14 cellular contexts compared by ENCODE assay signal in genomic region chr14:24053548-24054323, GRCh38. TPM values are rescaled to one million over a fixed set of nuclear protein-coding genes. Genes with fewer than 3 reads are reported as not detected.
A peak's percentile ranks its signal among the peaks of the same experiment; 100 is the strongest.
DNase-seq lines count a peak whose midpoint lies in the region; ATAC-seq, FAIRE-seq and TF ChIP-seq lines count a peak whose summit lies in the region.
"Had no signal": no experiment of that assay in that cellular context is flagged by ENCODE, and none has a peak within 500 bp of the region (broad histone marks: within the 10 kb centered on the region; RNA-seq: fewer than 3 reads in every experiment).

No MANE protein-coding gene starts in this region.

- WGBS in sigmoid colon, 2 donors, result 85 to 90% methylated on average over 10 of the region's 10 CpGs

- no peaks in the 10 kb centered on the region for H3K36me3 ChIP-seq in sigmoid colon
- H3K36me3 ChIP-seq: lower lobe of right lung, pancreas, transverse colon had no signal

- H3K27ac ChIP-seq in sigmoid colon, result no peak overlapping the region
- H3K27ac ChIP-seq: lower lobe of right lung, pancreas, transverse colon had no signal

- peaks cover 29% of the 10 kb centered on the region for H3K27me3 Mint-ChIP-seq in activated CD8-positive, alpha-beta memory T cell treated with anti-CD3 and anti-CD28 coated beads, Interleukin-2, amount 10 ng/mL, durations not matched to agents 7 days and 5 days
- peaks cover 43% of the 10 kb centered on the region for H3K27me3 Mint-ChIP-seq in T-helper 17 cell

- no peak for TF ChIP-seq CTCF in sigmoid colon (IDR thresholded peaks at IDR 0.05)

- peaks cover 0 to 20% (median 13%) of the 10 kb centered on the region in 4 donors for H3K4me1 ChIP-seq in sigmoid colon

- no peak overlapping the region for H3K27ac Mint-ChIP-seq in activated CD8-positive, alpha-beta memory T cell treated with anti-CD3 and anti-CD28 coated beads, Interleukin-2, amount 10 ng/mL, durations not matched to agents 7 days and 5 days
- no peak overlapping the region for H3K27ac Mint-ChIP-seq in T-helper 17 cell

- no peak overlapping the region for H3K4me3 ChIP-seq in sigmoid colon
- H3K4me3 ChIP-seq: lower lobe of right lung, pancreas, transverse colon had no signal

- intact Hi-C loops in sigmoid colon (cut with DNase I), result loop anchor here (2.0 kb wide), 1 partner anchor 39 kb away; no protein-coding TSS in a partner anchor

- no peaks in the 10 kb centered on the region for H3K27me3 ChIP-seq in sigmoid colon
- H3K27me3 ChIP-seq: pancreas, transverse colon had no signal

- no peak overlapping the region for H3K4me3 Mint-ChIP-seq in activated CD8-positive, alpha-beta memory T cell treated with anti-CD3 and anti-CD28 coated beads, Interleukin-2, amount 10 ng/mL, durations not matched to agents 7 days and 5 days
- peak overlapping the region; percentile 88 for H3K4me3 Mint-ChIP-seq in T-helper 17 cell

- no peak for FAIRE-seq in RCC 7860 (lab: Jason Lieb, UNC)
- FAIRE-seq: pancreas had no signal

- no peaks in the 10 kb centered on the region for H3K9me3 Mint-ChIP-seq in activated CD8-positive, alpha-beta memory T cell treated with anti-CD3 and anti-CD28 coated beads, Interleukin-2, amount 10 ng/mL, durations not matched to agents 7 days and 5 days (ENCODE audit: low read depth)

- no peaks in the 10 kb centered on the region for H3K36me3 Mint-ChIP-seq in activated CD8-positive, alpha-beta memory T cell treated with anti-CD3 and anti-CD28 coated beads, Interleukin-2, amount 10 ng/mL, durations not matched to agents 7 days and 5 days
- H3K36me3 Mint-ChIP-seq in T-helper 17 cell (ENCODE audit: low read depth), result peaks cover 4% of the 10 kb centered on the region

- CTCF ChIA-PET in activated CD8-positive, alpha-beta memory T cell treated with anti-CD3 and anti-CD28 coated beads, Interleukin-2, amount 10 ng/mL, durations not matched to agents 7 days and 5 days (lab: Charles Lee), result interaction anchor here (1.7 to 7.7 kb wide), 3 partner anchors 10 to 54 kb away, joined by 6 to 139 read pairs (median 21); partner anchors contain the start of gene PCK2

- H3K9me3 ChIP-seq in T-helper 17 cell (ENCODE audit: control insufficient read depth, low read length, poor library complexity, severe bottlenecking) (no peaks in the 10 kb centered on the region), sigmoid colon (no peaks in the 10 kb centered on the region)
- H3K9me3 ChIP-seq: lower lobe of right lung, pancreas, transverse colon had no signal

- TF ChIP-seq POLR2A in sigmoid colon (IDR thresholded peaks at IDR 0.05), result no peak

- DNase-seq in activated CD8-positive, alpha-beta memory T cell treated with anti-CD3 and anti-CD28 coated beads for 24 hours, result peak; percentile 74
- DNase-seq in activated CD8-positive, alpha-beta memory T cell treated with anti-CD3 and anti-CD28 coated beads, Interleukin-2, amount 10 ng/mL, durations not matched to agents 7 days and 5 days, result no peak
- DNase-seq in T-helper 17 cell, result no peak
- peak; percentile 2 for DNase-seq in iPS-NIHi11 (ENCODE audit: low spot score)
- DNase-seq in sigmoid colon, result peak; percentile 61
- no peak for DNase-seq in RCC 7860 (ENCODE audit: low spot score)
- DNase-seq in MV-4-11 (lab: John Stamatoyannopoulos, UW), result no peak
- DNase-seq: lower lobe of right lung, NCI-H1105 treated with DMSO at 0.1 percent for 48 hours, transverse colon had no signal

- H3K4me1 Mint-ChIP-seq in activated CD8-positive, alpha-beta memory T cell treated with anti-CD3 and anti-CD28 coated beads, Interleukin-2, amount 10 ng/mL, durations not matched to agents 7 days and 5 days, result peaks cover 16% of the 10 kb centered on the region
- peaks cover 11% of the 10 kb centered on the region for H3K4me1 Mint-ChIP-seq in T-helper 17 cell

- TF ChIP-seq EP300 in sigmoid colon (IDR thresholded peaks at IDR 0.05), result no peak

- no peak for ATAC-seq in activated CD8-positive, alpha-beta memory T cell treated with anti-CD3 and anti-CD28 coated beads, Interleukin-2, amount 10 ng/mL, durations not matched to agents 7 days and 5 days
- ATAC-seq in T-helper 17 cell, result no peak
- no peak for ATAC-seq in HG02870 (IDR thresholded peaks at IDR 0.05; ENCODE audit: unreplicated experiment)
- ATAC-seq: lower lobe of right lung, pancreas had no signal

RNA-seq across cellular contexts. Expression of gene CARMIL3, which starts 1.9 kb away (rescaled TPM):
- 1 to 10 TPM; 2.9 to 3.3 TPM for total RNA-seq in activated CD8-positive, alpha-beta memory T cell treated with anti-CD3 and anti-CD28 coated beads, Interleukin-2, amount 10 ng/mL, durations not matched to agents 7 days and 5 days
- total RNA-seq in T-helper 17 cell (under 1 TPM in 1 of 2 donors, not detected in 1; 0.31 TPM), sigmoid colon (1 to 10 TPM in 2 of 4 donors, under 1 TPM in 2; 0.14 to 3.3 (median 0.62) TPM)
- 1 to 10 TPM in 1 of 3 donors, under 1 TPM in 2; under 0.01 to 1.7 (median 0.23) TPM for polyA plus RNA-seq in sigmoid colon

RNA-seq across cellular contexts. Expression of gene CPNE6, which starts 17.6 kb away (rescaled TPM):
- total RNA-seq in activated CD8-positive, alpha-beta memory T cell treated with anti-CD3 and anti-CD28 coated beads, Interleukin-2, amount 10 ng/mL, durations not matched to agents 7 days and 5 days, result under 1 TPM in 1 of 2 experiments, not detected in 1; 0.12 TPM
- not detected for total RNA-seq in T-helper 17 cell
- 1 to 10 TPM in 3 of 4 donors, not detected in 1; 1.8 to 3.3 (median 2.9) TPM for total RNA-seq in sigmoid colon
- polyA plus RNA-seq in sigmoid colon, result under 1 TPM in 1 of 3 donors, not detected in 2; 0.42 TPM
- total RNA-seq: A673; lower lobe of right lung; pancreas; T-helper 2 cell treated with Interferon-gamma antibody and Interleukin-4, amounts not matched to agents 100 ng/mL and 5 ng/mL, for 36 hours had no signal

RNA-seq across cellular contexts. Expression of gene PCK2, which starts 40.4 kb away (rescaled TPM):
- total RNA-seq in activated CD8-positive, alpha-beta memory T cell treated with anti-CD3 and anti-CD28 coated beads, Interleukin-2, amount 10 ng/mL, durations not matched to agents 7 days and 5 days, result 10 to 100 TPM; 61.7 to 87.0 TPM
- total RNA-seq in T-helper 17 cell (10 to 100 TPM; 14.2 to 15.5 TPM), sigmoid colon (10 to 100 TPM in 2 of 4 donors, 1 to 10 TPM in 2; 7.1 to 12.2 (median 9.2) TPM)
- 100 to 1,000 TPM in 1 of 3 donors, 10 to 100 TPM in 2; 66.1 to 109 (median 99.5) TPM for polyA plus RNA-seq in sigmoid colon

Comparison
In these comparisons a context has a peak if more than half of its experiments do, and no peak if none do; other contexts are left out.
1. DNase-seq: peak in activated CD8-positive, alpha-beta memory T cell treated with anti-CD3 and anti-CD28 coated beads for 24 hours (single experiment), iPS-NIHi11 (single experiment) and sigmoid colon (single experiment); none in activated CD8-positive, alpha-beta memory T cell treated with anti-CD3 and anti-CD28 coated beads, Interleukin-2, amount 10 ng/mL, durations not matched to agents 7 days and 5 days (single experiment), T-helper 17 cell (0 of 3), RCC 7860 (single experiment) and MV-4-11 (single experiment).